In the genomic region with DNA sequence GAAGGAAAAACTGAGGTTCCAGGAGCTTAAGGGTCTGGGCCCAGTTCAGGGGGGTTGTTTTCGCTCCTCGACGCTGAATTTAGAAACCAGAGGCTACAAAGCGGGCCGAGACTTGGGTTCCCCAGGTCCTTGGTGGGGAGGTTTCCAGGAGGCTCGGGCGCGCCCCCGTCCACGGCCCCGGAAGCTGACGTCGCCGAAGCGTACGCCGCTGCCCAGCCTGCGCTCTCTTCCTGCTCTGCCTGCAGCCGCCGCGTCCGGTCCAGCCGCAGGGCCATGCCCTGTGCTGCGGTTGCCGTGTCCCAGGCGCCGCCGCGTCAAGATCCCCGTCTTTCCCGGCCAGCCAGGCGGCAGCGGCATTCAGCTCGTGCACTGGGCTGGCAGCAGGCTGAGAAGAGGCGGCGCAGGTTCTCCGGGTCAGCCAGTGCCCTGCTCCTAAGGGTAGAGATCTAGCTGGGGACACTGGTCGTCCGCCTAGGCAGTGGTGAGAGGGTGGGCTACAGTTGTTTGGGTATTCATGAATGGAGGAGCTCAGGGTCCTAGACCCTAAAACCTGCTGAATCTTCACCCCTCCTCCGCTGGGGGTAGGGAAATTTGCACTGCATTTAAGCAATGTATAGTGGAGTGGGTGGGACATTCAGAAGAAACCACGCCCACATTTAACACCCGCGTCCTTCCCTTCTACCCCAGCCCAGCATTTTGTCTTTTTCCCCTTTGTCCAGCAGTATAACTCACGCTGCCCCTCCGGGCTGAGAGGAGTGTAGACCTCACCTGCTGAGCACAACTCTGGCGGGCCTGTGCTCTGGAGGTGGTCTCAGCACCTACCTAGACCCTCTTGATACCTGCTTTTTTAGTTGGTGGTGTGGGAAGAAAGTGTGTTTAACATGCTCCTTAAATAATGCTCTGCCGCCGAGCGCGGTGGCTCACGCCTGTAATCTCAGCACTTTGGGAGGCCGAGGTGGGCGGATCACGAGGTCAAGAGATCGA, we compare ENCODE assay signal across 1 cellular context.
TF ChIP-seq lines count a peak whose summit lies in the region.

No MANE protein-coding gene starts in this region.

TF ChIP-seq in HepG2, 621 proteins besides CTCF, POLR2A, EP300 and RAD21 (continued from another document and continues in another):
- no peak for TF ChIP-seq MATR3 (CRISPR knock-in tag; IDR thresholded peaks at IDR 0.05)
- TF ChIP-seq STAG1 (CRISPR knock-in tag; IDR thresholded peaks at IDR 0.05): peak; percentile 15; the same call in 1 of the 2 replicates
- no peak for TF ChIP-seq KDM6A (CRISPR knock-in tag; IDR thresholded peaks at IDR 0.05; ENCODE audit: low read depth)
- TF ChIP-seq, protein P1, sequence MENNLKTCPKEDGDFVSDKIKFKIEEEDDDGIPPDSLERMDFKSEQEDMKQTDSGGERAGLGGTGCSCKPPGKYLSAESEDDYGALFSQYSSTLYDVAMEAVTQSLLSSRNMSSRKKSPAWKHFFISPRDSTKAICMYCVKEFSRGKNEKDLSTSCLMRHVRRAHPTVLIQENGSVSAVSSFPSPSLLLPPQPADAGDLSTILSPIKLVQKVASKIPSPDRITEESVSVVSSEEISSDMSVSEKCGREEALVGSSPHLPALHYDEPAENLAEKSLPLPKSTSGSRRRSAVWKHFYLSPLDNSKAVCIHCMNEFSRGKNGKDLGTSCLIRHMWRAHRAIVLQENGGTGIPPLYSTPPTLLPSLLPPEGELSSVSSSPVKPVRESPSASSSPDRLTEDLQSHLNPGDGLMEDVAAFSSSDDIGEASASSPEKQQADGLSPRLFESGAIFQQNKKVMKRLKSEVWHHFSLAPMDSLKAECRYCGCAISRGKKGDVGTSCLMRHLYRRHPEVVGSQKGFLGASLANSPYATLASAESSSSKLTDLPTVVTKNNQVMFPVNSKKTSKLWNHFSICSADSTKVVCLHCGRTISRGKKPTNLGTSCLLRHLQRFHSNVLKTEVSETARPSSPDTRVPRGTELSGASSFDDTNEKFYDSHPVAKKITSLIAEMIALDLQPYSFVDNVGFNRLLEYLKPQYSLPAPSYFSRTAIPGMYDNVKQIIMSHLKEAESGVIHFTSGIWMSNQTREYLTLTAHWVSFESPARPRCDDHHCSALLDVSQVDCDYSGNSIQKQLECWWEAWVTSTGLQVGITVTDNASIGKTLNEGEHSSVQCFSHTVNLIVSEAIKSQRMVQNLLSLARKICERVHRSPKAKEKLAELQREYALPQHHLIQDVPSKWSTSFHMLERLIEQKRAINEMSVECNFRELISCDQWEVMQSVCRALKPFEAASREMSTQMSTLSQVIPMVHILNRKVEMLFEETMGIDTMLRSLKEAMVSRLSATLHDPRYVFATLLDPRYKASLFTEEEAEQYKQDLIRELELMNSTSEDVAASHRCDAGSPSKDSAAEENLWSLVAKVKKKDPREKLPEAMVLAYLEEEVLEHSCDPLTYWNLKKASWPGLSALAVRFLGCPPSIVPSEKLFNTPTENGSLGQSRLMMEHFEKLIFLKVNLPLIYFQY (CRISPR knock-in tag; IDR thresholded peaks at IDR 0.05; ENCODE audit: borderline replicate concordance): no peak; the same call in 1 of the 2 replicates
- TF ChIP-seq, protein P2, sequence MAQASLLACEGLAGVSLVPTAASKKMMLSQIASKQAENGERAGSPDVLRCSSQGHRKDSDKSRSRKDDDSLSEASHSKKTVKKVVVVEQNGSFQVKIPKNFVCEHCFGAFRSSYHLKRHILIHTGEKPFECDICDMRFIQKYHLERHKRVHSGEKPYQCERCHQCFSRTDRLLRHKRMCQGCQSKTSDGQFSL (CRISPR knock-in tag; IDR thresholded peaks at IDR 0.05): peak; percentile 77
- TF ChIP-seq, protein P3, sequence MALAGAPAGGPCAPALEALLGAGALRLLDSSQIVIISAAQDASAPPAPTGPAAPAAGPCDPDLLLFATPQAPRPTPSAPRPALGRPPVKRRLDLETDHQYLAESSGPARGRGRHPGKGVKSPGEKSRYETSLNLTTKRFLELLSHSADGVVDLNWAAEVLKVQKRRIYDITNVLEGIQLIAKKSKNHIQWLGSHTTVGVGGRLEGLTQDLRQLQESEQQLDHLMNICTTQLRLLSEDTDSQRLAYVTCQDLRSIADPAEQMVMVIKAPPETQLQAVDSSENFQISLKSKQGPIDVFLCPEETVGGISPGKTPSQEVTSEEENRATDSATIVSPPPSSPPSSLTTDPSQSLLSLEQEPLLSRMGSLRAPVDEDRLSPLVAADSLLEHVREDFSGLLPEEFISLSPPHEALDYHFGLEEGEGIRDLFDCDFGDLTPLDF (CRISPR knock-in tag; IDR thresholded peaks at IDR 0.05): peak; percentile 68; the same call in 1 of the 2 replicates
- TF ChIP-seq MEIS2 (CRISPR knock-in tag; IDR thresholded peaks at IDR 0.05): peak; percentile 91
- TF ChIP-seq PCBP1 (IDR thresholded peaks at IDR 0.05; ENCODE audit: borderline replicate concordance, low read depth, low read length): no peak
- TF ChIP-seq FOXK2 (IDR thresholded peaks at IDR 0.05): no peak
- peak; percentile 81; the same call in 1 of the 2 replicates for TF ChIP-seq HOXD1 (CRISPR knock-in tag; IDR thresholded peaks at IDR 0.05)
- TF ChIP-seq, protein P4, sequence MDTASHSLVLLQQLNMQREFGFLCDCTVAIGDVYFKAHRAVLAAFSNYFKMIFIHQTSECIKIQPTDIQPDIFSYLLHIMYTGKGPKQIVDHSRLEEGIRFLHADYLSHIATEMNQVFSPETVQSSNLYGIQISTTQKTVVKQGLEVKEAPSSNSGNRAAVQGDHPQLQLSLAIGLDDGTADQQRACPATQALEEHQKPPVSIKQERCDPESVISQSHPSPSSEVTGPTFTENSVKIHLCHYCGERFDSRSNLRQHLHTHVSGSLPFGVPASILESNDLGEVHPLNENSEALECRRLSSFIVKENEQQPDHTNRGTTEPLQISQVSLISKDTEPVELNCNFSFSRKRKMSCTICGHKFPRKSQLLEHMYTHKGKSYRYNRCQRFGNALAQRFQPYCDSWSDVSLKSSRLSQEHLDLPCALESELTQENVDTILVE (CRISPR knock-in tag; IDR thresholded peaks at IDR 0.05): no peak
- TF ChIP-seq, protein P5, sequence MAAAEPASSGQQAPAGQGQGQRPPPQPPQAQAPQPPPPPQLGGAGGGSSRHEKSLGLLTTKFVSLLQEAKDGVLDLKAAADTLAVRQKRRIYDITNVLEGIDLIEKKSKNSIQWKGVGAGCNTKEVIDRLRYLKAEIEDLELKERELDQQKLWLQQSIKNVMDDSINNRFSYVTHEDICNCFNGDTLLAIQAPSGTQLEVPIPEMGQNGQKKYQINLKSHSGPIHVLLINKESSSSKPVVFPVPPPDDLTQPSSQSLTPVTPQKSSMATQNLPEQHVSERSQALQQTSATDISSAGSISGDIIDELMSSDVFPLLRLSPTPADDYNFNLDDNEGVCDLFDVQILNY (CRISPR knock-in tag; conservative IDR thresholded peaks at IDR 0.05): no peak
- TF ChIP-seq RFX3 (CRISPR knock-in tag; IDR thresholded peaks at IDR 0.05): no peak
- peak; percentile 39; the same call in 1 of the 2 replicates for TF ChIP-seq ZFP36L2 (CRISPR knock-in tag; IDR thresholded peaks at IDR 0.05)
- no peak for TF ChIP-seq ZNF10 (CRISPR knock-in tag; IDR thresholded peaks at IDR 0.05; ENCODE audit: borderline replicate concordance, low read depth)
- TF ChIP-seq ZNF572 (CRISPR knock-in tag; IDR thresholded peaks at IDR 0.05): peak; percentile 94; the same call in 1 of the 2 replicates
- TF ChIP-seq KDM2A (CRISPR knock-in tag; IDR thresholded peaks at IDR 0.05; ENCODE audit: borderline replicate concordance, low read depth): peak; percentile 78
- TF ChIP-seq, protein P6, sequence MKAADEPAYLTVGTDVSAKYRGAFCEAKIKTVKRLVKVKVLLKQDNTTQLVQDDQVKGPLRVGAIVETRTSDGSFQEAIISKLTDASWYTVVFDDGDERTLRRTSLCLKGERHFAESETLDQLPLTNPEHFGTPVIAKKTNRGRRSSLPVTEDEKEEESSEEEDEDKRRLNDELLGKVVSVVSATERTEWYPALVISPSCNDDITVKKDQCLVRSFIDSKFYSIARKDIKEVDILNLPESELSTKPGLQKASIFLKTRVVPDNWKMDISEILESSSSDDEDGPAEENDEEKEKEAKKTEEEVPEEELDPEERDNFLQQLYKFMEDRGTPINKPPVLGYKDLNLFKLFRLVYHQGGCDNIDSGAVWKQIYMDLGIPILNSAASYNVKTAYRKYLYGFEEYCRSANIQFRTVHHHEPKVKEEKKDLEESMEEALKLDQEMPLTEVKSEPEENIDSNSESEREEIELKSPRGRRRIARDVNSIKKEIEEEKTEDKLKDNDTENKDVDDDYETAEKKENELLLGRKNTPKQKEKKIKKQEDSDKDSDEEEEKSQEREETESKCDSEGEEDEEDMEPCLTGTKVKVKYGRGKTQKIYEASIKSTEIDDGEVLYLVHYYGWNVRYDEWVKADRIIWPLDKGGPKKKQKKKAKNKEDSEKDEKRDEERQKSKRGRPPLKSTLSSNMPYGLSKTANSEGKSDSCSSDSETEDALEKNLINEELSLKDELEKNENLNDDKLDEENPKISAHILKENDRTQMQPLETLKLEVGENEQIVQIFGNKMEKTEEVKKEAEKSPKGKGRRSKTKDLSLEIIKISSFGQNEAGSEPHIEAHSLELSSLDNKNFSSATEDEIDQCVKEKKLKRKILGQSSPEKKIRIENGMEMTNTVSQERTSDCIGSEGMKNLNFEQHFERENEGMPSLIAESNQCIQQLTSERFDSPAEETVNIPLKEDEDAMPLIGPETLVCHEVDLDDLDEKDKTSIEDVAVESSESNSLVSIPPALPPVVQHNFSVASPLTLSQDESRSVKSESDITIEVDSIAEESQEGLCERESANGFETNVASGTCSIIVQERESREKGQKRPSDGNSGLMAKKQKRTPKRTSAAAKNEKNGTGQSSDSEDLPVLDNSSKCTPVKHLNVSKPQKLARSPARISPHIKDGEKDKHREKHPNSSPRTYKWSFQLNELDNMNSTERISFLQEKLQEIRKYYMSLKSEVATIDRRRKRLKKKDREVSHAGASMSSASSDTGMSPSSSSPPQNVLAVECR (CRISPR knock-in tag; IDR thresholded peaks at IDR 0.05; ENCODE audit: borderline replicate concordance): peak; percentile 91
- peak; percentile 80; the same call in 1 of the 2 replicates for TF ChIP-seq ZNF556 (CRISPR knock-in tag; IDR thresholded peaks at IDR 0.05; ENCODE audit: borderline replicate concordance)
- peak; percentile 48 for TF ChIP-seq BCL6 (CRISPR knock-in tag; IDR thresholded peaks at IDR 0.05)
- TF ChIP-seq, protein P7, sequence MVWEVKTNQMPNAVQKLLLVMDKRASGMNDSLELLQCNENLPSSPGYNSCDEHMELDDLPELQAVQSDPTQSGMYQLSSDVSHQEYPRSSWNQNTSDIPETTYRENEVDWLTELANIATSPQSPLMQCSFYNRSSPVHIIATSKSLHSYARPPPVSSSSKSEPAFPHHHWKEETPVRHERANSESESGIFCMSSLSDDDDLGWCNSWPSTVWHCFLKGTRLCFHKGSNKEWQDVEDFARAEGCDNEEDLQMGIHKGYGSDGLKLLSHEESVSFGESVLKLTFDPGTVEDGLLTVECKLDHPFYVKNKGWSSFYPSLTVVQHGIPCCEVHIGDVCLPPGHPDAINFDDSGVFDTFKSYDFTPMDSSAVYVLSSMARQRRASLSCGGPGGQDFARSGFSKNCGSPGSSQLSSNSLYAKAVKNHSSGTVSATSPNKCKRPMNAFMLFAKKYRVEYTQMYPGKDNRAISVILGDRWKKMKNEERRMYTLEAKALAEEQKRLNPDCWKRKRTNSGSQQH (CRISPR knock-in tag; IDR thresholded peaks at IDR 0.05; ENCODE audit: low read depth): no peak; the same call in none of the 2 replicates
- TF ChIP-seq ZNF431 (CRISPR knock-in tag; IDR thresholded peaks at IDR 0.05; ENCODE audit: borderline replicate concordance, low read depth): no peak; the same call in none of the 2 replicates
- peak; percentile 94 for TF ChIP-seq CBX5 (CRISPR knock-in tag; IDR thresholded peaks at IDR 0.05; ENCODE audit: borderline replicate concordance)
- no peak for TF ChIP-seq ZNF121 (CRISPR knock-in tag; IDR thresholded peaks at IDR 0.05)
- TF ChIP-seq, protein P8, sequence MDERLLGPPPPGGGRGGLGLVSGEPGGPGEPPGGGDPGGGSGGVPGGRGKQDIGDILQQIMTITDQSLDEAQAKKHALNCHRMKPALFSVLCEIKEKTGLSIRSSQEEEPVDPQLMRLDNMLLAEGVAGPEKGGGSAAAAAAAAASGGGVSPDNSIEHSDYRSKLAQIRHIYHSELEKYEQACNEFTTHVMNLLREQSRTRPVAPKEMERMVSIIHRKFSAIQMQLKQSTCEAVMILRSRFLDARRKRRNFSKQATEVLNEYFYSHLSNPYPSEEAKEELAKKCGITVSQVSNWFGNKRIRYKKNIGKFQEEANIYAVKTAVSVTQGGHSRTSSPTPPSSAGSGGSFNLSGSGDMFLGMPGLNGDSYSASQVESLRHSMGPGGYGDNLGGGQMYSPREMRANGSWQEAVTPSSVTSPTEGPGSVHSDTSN (CRISPR knock-in tag; IDR thresholded peaks at IDR 0.05): no peak
- TF ChIP-seq TCF7 (IDR thresholded peaks at IDR 0.05; ENCODE audit: low read depth): no peak
- TF ChIP-seq MAFG (CRISPR knock-in tag; IDR thresholded peaks at IDR 0.05): no peak
- no peak; the same call in 1 of the 2 replicates for TF ChIP-seq NAIF1 (CRISPR knock-in tag; IDR thresholded peaks at IDR 0.05; ENCODE audit: borderline replicate concordance)
- TF ChIP-seq, protein P9, sequence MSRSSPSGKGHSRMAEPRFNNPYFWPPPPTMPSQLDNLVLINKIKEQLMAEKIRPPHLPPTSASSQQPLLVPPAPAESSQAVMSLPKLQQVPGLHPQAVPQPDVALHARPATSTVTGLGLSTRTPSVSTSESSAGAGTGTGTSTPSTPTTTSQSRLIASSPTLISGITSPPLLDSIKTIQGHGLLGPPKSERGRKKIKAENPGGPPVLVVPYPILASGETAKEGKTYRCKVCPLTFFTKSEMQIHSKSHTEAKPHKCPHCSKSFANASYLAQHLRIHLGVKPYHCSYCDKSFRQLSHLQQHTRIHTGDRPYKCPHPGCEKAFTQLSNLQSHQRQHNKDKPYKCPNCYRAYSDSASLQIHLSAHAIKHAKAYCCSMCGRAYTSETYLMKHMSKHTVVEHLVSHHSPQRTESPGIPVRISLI (CRISPR knock-in tag; IDR thresholded peaks at IDR 0.05; ENCODE audit: borderline replicate concordance): no peak
- peak; percentile 57 for TF ChIP-seq SP2 (CRISPR knock-in tag; IDR thresholded peaks at IDR 0.05)
- TF ChIP-seq AGO2 (optimal IDR thresholded peaks at IDR 0.05; ENCODE audit: low read depth, low read length): peak; percentile 74
- TF ChIP-seq SIX4 (CRISPR knock-in tag; IDR thresholded peaks at IDR 0.05): no peak; the same call in 1 of the 2 replicates
- TF ChIP-seq CAMTA2 (CRISPR knock-in tag; IDR thresholded peaks at IDR 0.05; ENCODE audit: borderline replicate concordance): peak; percentile 94; the same call in 1 of the 2 replicates
- TF ChIP-seq ZNF263 (CRISPR knock-in tag; IDR thresholded peaks at IDR 0.05): peak; percentile 49; the same call in 1 of the 2 replicates
- TF ChIP-seq, protein P10, sequence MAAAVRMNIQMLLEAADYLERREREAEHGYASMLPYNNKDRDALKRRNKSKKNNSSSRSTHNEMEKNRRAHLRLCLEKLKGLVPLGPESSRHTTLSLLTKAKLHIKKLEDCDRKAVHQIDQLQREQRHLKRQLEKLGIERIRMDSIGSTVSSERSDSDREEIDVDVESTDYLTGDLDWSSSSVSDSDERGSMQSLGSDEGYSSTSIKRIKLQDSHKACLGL (CRISPR knock-in tag; IDR thresholded peaks at IDR 0.05): peak; percentile 89
- no peak for TF ChIP-seq SIN3B (IDR thresholded peaks at IDR 0.05; ENCODE audit: low read length)
